ENCODE assay signal across 16 cellular contexts in the genomic region with DNA sequence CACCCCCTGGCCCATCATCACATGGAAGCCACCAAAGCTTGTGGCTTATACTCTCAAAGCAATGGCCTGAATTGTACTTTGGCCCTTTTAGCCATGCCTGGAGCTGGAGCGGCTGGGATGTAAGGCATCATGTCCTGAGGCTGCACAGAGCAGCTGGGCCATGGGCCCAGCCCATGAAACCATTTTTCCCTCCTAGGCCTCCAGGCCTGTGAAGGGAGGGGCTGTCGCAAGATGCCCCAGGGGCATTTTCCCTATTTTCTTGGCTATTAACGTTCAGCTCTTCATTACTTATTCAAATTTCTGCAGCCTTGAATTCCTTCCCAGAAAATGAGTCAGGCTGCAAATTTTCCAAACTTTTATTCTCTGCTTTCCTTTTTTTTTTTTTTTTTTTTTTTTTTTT. TPM values are rescaled to one million over a fixed set of nuclear protein-coding genes. Genes with fewer than 3 reads are reported as not detected.
DNase-seq lines count a peak whose midpoint lies in the region; ATAC-seq and TF ChIP-seq lines count a peak whose summit lies in the region.
"Had no signal": no experiment of that assay in that cellular context is flagged by ENCODE, and none has a peak within 500 bp of the region (broad histone marks: within the 10 kb centered on the region; RNA-seq: fewer than 3 reads in every experiment).

No MANE protein-coding gene starts in this region.

- no peaks in the 10 kb centered on the region for H3K4me1 Mint-ChIP-seq in CD8-positive, alpha-beta memory T cell
- H3K4me1 Mint-ChIP-seq in Calu3 (ENCODE audit: low read depth, unreplicated experiment): no peaks in the 10 kb centered on the region
- H3K4me1 Mint-ChIP-seq: CD4-positive, alpha-beta memory T cell had no signal

- H3K9me3 Mint-ChIP-seq in CD8-positive, alpha-beta memory T cell: peaks cover 17 to 33% (median 30%) of the 10 kb centered on the region in 5 donors
- peaks cover 4% of the 10 kb centered on the region for H3K9me3 Mint-ChIP-seq in Calu3 (ENCODE audit: low read depth, unreplicated experiment)

- H3K27ac Mint-ChIP-seq in CD8-positive, alpha-beta memory T cell: no peak overlapping the region
- H3K27ac Mint-ChIP-seq in Calu3 (ENCODE audit: unreplicated experiment): no peak overlapping the region
- H3K27ac Mint-ChIP-seq: CD4-positive, alpha-beta memory T cell had no signal

- H3K4me3 Mint-ChIP-seq in CD8-positive, alpha-beta memory T cell: no peak overlapping the region
- no peak overlapping the region for H3K4me3 Mint-ChIP-seq in Calu3 (ENCODE audit: low read depth, unreplicated experiment)
- H3K4me3 Mint-ChIP-seq: CD4-positive, alpha-beta memory T cell had no signal

- no peak overlapping the region for H3K27ac ChIP-seq in HEK293 (ENCODE audit: extremely low read depth, low read depth, low read length)
- H3K27ac ChIP-seq in CD8-positive, alpha-beta memory T cell (ENCODE audit: low read depth, low read length): no peak overlapping the region
- H3K27ac ChIP-seq: C4-2B, HL-60 had no signal

- CTCF ChIA-PET in HEK293 (lab: Yijun Ruan, JAX): interaction anchor here (0.6 kb wide), 2 partner anchors 35 to 584 kb away, joined by 4 read pairs; no protein-coding TSS in a partner anchor
- CTCF ChIA-PET in CD8-positive, alpha-beta memory T cell (lab: Charles Lee): interaction anchor here (0.9 kb wide), 1 partner anchor 8 kb away, joined by 3 read pairs; no protein-coding TSS in a partner anchor
- CTCF ChIA-PET in Calu3 (lab: Charles Lee): interaction anchor here (0.7 kb wide), 1 partner anchor 169 kb away, joined by 5 read pairs; no protein-coding TSS in a partner anchor

- intact Hi-C loops in Calu3 (cut with micrococcal nuclease; ENCODE audit: unreplicated experiment) (no loop called here), sciatic nerve (cut with DNase I) (no loop called here)

- TF ChIP-seq CTCF in AG10803 (conservative IDR thresholded peaks at IDR 0.05; ENCODE audit: low read length) (no peak), HEK293 (tag by site-specific recombination; IDR thresholded peaks at IDR 0.05) (no peak), Calu3 (IDR thresholded peaks at IDR 0.05; ENCODE audit: unreplicated experiment) (no peak)

- no peaks in the 10 kb centered on the region for H3K36me3 ChIP-seq in HEK293 (ENCODE audit: control insufficient read depth in 2 of 2, insufficient read depth in 1 of 2, low read length in 2 of 2)
- no peaks in the 10 kb centered on the region for H3K36me3 ChIP-seq in CD8-positive, alpha-beta memory T cell (ENCODE audit: insufficient read depth, low read length)
- H3K36me3 ChIP-seq: BE2C, HAP-1 had no signal

- H3K36me3 Mint-ChIP-seq in CD8-positive, alpha-beta memory T cell: peaks cover 0 to 3% (median 0%) of the 10 kb centered on the region in 3 donors
- no peaks in the 10 kb centered on the region for H3K36me3 Mint-ChIP-seq in Calu3 (ENCODE audit: insufficient read depth, unreplicated experiment)
- H3K36me3 Mint-ChIP-seq: CD4-positive, alpha-beta memory T cell had no signal

- H3K27me3 Mint-ChIP-seq in CD8-positive, alpha-beta memory T cell: peaks cover 7 to 9% of the 10 kb centered on the region in 2 donors
- no peaks in the 10 kb centered on the region for H3K27me3 Mint-ChIP-seq in Calu3 (ENCODE audit: unreplicated experiment)

- H3K4me1 ChIP-seq in HEK293 (ENCODE audit: control insufficient read depth, insufficient read depth, low read length): no peaks in the 10 kb centered on the region
- H3K4me1 ChIP-seq in CD8-positive, alpha-beta memory T cell (ENCODE audit: insufficient read depth, low read length): no peaks in the 10 kb centered on the region
- H3K4me1 ChIP-seq: BE2C, Caco-2, HAP-1 had no signal

- no peak for ATAC-seq in sciatic nerve

- no peaks in the 10 kb centered on the region for H3K9me3 ChIP-seq in HEK293 (ENCODE audit: control insufficient read depth, insufficient read depth, low read depth, low read length)
- H3K9me3 ChIP-seq in CD8-positive, alpha-beta memory T cell (ENCODE audit: low read length): no peaks in the 10 kb centered on the region
- H3K9me3 ChIP-seq: BE2C, Caco-2, HAP-1 had no signal

- H3K4me3 ChIP-seq in AG10803 (ENCODE audit: low read length): no peak overlapping the region
- no peak overlapping the region for H3K4me3 ChIP-seq in HEK293 (ENCODE audit: low read depth, low read length)
- no peak overlapping the region for H3K4me3 ChIP-seq in CD8-positive, alpha-beta memory T cell (ENCODE audit: low read length)
- H3K4me3 ChIP-seq: HAP-1 had no signal

- DNase-seq in AG10803 (ENCODE audit: low read depth) (peak; percentile 31), astrocyte of the hippocampus (ENCODE audit: low read depth, low spot score) (peak; percentile 23), fibroblast of peridontal ligament (ENCODE audit: extremely low read depth) (peak; percentile 31), dermis blood vessel endothelial cell (no peak), Calu3 (no peak), sciatic nerve (ENCODE audit: low spot score) (no peak)
- no peak for DNase-seq in CD8-positive, alpha-beta memory T cell
- DNase-seq: 8988T; BE2C; Caco-2; CD4-positive, alpha-beta memory T cell; DMS53 had no signal

- POLR2A ChIA-PET in HEK293 (lab: Yijun Ruan, JAX): no interaction called here
- POLR2A ChIA-PET in CD8-positive, alpha-beta memory T cell (lab: Charles Lee): no interaction called here

- BruUV-seq in Calu3 (replicated peaks; lab: Mats Ljungman, UMichigan): no TSS peak

- H3K27me3 ChIP-seq in CD8-positive, alpha-beta memory T cell (ENCODE audit: insufficient read depth, low read length, poor library complexity, severe bottlenecking): no peaks in the 10 kb centered on the region
- H3K27me3 ChIP-seq: BE2C had no signal

TF ChIP-seq in HEK293, 187 proteins besides CTCF, POLR2A, EP300 and RAD21:
- no peak for TF ChIP-seq MYNN (tag by site-specific recombination; IDR thresholded peaks at IDR 0.05; ENCODE audit: borderline replicate concordance)
- TF ChIP-seq ZNF768 (tag by site-specific recombination; IDR thresholded peaks at IDR 0.05): no peak
- TF ChIP-seq SETDB1 (IDR thresholded peaks at IDR 0.05; ENCODE audit: insufficient read length, low read length): peak; percentile 65
- peak; percentile 95 for TF ChIP-seq ZNF585B (tag by site-specific recombination; IDR thresholded peaks at IDR 0.05)
- TF ChIP-seq TRIM28 (IDR thresholded peaks at IDR 0.05; ENCODE audit: borderline replicate concordance, low read length): peak; percentile 59; the same call in 1 of the 2 replicates
- TF ChIP-seq KLF16 (tag by site-specific recombination; IDR thresholded peaks at IDR 0.05): no peak
- TF ChIP-seq ZNF660 (tag by site-specific recombination; IDR thresholded peaks at IDR 0.05): no peak

RNA-seq across cellular contexts. Expression of a gene that starts 27.7 kb away (rescaled TPM):
- under 1 TPM in 1 of 2 experiments, not detected in 1; 0.13 TPM for total RNA-seq in CD8-positive, alpha-beta memory T cell
- polyA plus RNA-seq in CD8-positive, alpha-beta memory T cell: not detected
- total RNA-seq in dermis blood vessel endothelial cell (15.0 and 45.0 TPM in 2 replicates), Calu3 (2022) (19.4 and 19.6 TPM in 2 replicates), sciatic nerve (27.6 TPM)

RNA-seq across cellular contexts. Expression of a gene that starts 52.3 kb away (rescaled TPM):
- 10 to 100 TPM; 59.3 to 61.7 TPM for total RNA-seq in CD8-positive, alpha-beta memory T cell
- 89.3 TPM for polyA plus RNA-seq in CD8-positive, alpha-beta memory T cell
- 87.8 and 93.9 TPM in 2 replicates for total RNA-seq in dermis blood vessel endothelial cell
- 71.0 TPM in 2 replicates for total RNA-seq in Calu3 (2022)
- total RNA-seq in sciatic nerve: 75.4 TPM

Comparison
In these comparisons a context has a peak if more than half of its experiments do, and no peak if none do; other contexts are left out.
1. DNase-seq: peak in AG10803 (single experiment), astrocyte of the hippocampus (single experiment) and fibroblast of peridontal ligament (single experiment); none in CD8-positive, alpha-beta memory T cell (0 of 5), dermis blood vessel endothelial cell (single experiment), Calu3 (single experiment) and sciatic nerve (single experiment).
2. RNA of a gene that starts 27.7 kb away (total RNA-seq): 27.6 TPM in sciatic nerve (single experiment), 19.4 to 19.6 TPM in Calu3 and 15.0 to 45.0 TPM in dermis blood vessel endothelial cell; 0.13 TPM in CD8-positive, alpha-beta memory T cell; every median in the first group is over 10 times any median in the second.